In the genomic region with DNA sequence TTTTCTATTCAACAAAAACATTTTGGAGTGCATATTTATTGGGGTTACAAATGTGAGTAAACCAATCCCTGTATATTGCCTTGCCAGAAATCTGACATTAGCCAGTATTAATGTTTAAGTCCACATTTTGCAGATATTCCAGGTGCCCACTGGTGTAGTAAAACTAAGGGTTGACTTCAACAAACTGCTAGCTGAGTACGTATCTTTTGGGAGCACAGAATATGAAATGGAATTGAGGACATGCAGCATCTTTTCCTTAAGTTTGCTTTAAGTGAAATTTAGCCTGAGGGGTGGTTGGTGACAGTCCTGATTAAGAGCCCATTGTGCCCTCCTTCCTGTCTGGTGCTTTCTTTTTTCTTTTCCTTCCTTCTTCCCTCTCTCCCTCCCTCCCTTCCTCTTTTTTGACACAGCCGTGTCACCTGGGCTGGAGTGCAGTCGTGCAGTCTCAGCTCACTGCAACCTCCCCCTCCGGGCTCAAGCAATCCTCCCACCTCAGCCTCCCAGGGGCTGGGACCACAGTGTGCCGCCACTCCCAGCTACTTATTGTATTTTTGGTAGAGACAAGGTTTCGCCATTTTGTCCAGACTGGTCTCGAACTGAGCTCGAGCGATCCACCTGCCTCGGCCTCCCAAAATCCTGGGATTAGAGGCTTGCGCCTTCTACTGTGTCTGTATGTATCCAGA, we compare ENCODE assay signal across 11 cellular contexts. TPM values are rescaled to one million over a fixed set of nuclear protein-coding genes. Genes with fewer than 3 reads are reported as not detected.
DNase-seq lines count a peak whose midpoint lies in the region; ATAC-seq, FAIRE-seq and TF ChIP-seq lines count a peak whose summit lies in the region.
"Had no signal": no experiment of that assay in that cellular context is flagged by ENCODE, and none has a peak within 500 bp of the region (broad histone marks: within the 10 kb centered on the region; RNA-seq: fewer than 3 reads in every experiment).

No MANE protein-coding gene starts in this region.

- peak overlapping the region; percentile 98 for H3K4me3 Mint-ChIP-seq in astrocyte (ENCODE audit: unreplicated experiment)
- peak overlapping the region; percentile 90 to 100 (median 96) for H3K4me3 Mint-ChIP-seq in naive thymus-derived CD4-positive, alpha-beta T cell

- H3K27ac Mint-ChIP-seq in astrocyte (ENCODE audit: unreplicated experiment) = no peak overlapping the region
- peak overlapping the region in 5 of 9 donors; percentile 32 to 95 (median 93) for H3K27ac Mint-ChIP-seq in naive thymus-derived CD4-positive, alpha-beta T cell

- H3K4me1 Mint-ChIP-seq in astrocyte (ENCODE audit: low read depth, unreplicated experiment) = peaks cover 10% of the 10 kb centered on the region
- peaks cover 21 to 48% (median 37%) of the 10 kb centered on the region in 7 donors for H3K4me1 Mint-ChIP-seq in naive thymus-derived CD4-positive, alpha-beta T cell

- POLR2A ChIA-PET in naive thymus-derived CD4-positive, alpha-beta T cell (lab: Charles Lee) = no interaction called here

- H3K36me3 ChIP-seq in astrocyte (ENCODE audit: insufficient read depth, low read length) (peaks cover 7% of the 10 kb centered on the region), kidney (ENCODE audit: control insufficient read depth in 1 of 2, insufficient read depth in 2 of 2, low read length in 2 of 2) (no peaks in the 10 kb centered on the region)
- peaks cover 0 to 5% (median 3%) of the 10 kb centered on the region in 3 experiments for H3K36me3 ChIP-seq in naive thymus-derived CD4-positive, alpha-beta T cell (ENCODE audit: control insufficient read depth in 2 of 3, insufficient read depth in 3 of 3, low read length in 3 of 3)

- H3K4me3 ChIP-seq in Jurkat, Clone E6-1 (ENCODE audit: low read length) = peak overlapping the region; percentile 96
- no peak overlapping the region for H3K4me3 ChIP-seq in astrocyte (ENCODE audit: insufficient read depth, low read depth, low read length)
- peak overlapping the region; percentile 96 for H3K4me3 ChIP-seq in naive thymus-derived CD4-positive, alpha-beta T cell (ENCODE audit: low read length)
- peak overlapping the region in 1 of 2 donors; percentile 86 for H3K4me3 ChIP-seq in kidney (ENCODE audit: low read length in 2 of 2)

- FAIRE-seq in D721Med (lab: Jason Lieb, UNC) = peak; percentile 29
- FAIRE-seq in astrocyte (lab: Jason Lieb, UNC) = no peak
- FAIRE-seq in kidney (lab: Jason Lieb, UNC) = no peak

- peak overlapping the region; percentile 95 for H3K4me2 ChIP-seq in astrocyte (ENCODE audit: low read length)

- no peaks in the 10 kb centered on the region for H3K27me3 ChIP-seq in astrocyte (ENCODE audit: insufficient read depth, low read length)
- no peaks in the 10 kb centered on the region for H3K27me3 ChIP-seq in naive thymus-derived CD4-positive, alpha-beta T cell (ENCODE audit: control insufficient read depth in 2 of 2, insufficient read depth in 2 of 2, low read length in 2 of 2)
- H3K27me3 ChIP-seq: testis had no signal

- H3K36me3 Mint-ChIP-seq in astrocyte (ENCODE audit: low read depth, unreplicated experiment) = no peaks in the 10 kb centered on the region
- H3K36me3 Mint-ChIP-seq in naive thymus-derived CD4-positive, alpha-beta T cell = peaks cover 3 to 10% (median 6%) of the 10 kb centered on the region in 5 donors

- H3K27ac ChIP-seq in astrocyte (ENCODE audit: low read depth, low read length) (no peak overlapping the region), kidney (ENCODE audit: low read depth in 2 of 2, low read length in 2 of 2) (no peak overlapping the region)
- no peak overlapping the region for H3K27ac ChIP-seq in naive thymus-derived CD4-positive, alpha-beta T cell (ENCODE audit: low read depth, low read length)

- H3K79me2 ChIP-seq in astrocyte (ENCODE audit: insufficient read depth, low read length) = peaks cover 60% of the 10 kb centered on the region

- intact Hi-C loops in naive thymus-derived CD4-positive, alpha-beta T cell (cut with micrococcal nuclease) = loop anchor here in 1 of 2 donors (2.0 kb wide), 1 partner anchor 1233 kb away; no protein-coding TSS in a partner anchor
- intact Hi-C loops in kidney (cut with DNase I) = no loop called here

- no peak overlapping the region for H2AFZ ChIP-seq in astrocyte (ENCODE audit: low read depth, low read length)

- CTCF ChIA-PET in naive thymus-derived CD4-positive, alpha-beta T cell (lab: Charles Lee) = no interaction called here

- no peaks in the 10 kb centered on the region for H3K27me3 Mint-ChIP-seq in astrocyte (ENCODE audit: low read depth, unreplicated experiment)
- peaks cover 0 to 19% (median 8%) of the 10 kb centered on the region in 5 donors for H3K27me3 Mint-ChIP-seq in naive thymus-derived CD4-positive, alpha-beta T cell

- H3K4me1 ChIP-seq in astrocyte (ENCODE audit: insufficient read depth, low read length) (peaks cover 3% of the 10 kb centered on the region), kidney (ENCODE audit: control insufficient read depth in 1 of 2, insufficient read depth in 1 of 2, low read depth in 1 of 2, low read length in 2 of 2) (peaks cover 0 to 5% of the 10 kb centered on the region in 2 donors)
- H3K4me1 ChIP-seq in naive thymus-derived CD4-positive, alpha-beta T cell (ENCODE audit: control insufficient read depth in 2 of 2, insufficient read depth in 2 of 2, low read length in 2 of 2) = peaks cover 8 to 15% of the 10 kb centered on the region in 2 donors

- H3K9me3 ChIP-seq in astrocyte (ENCODE audit: insufficient read depth, low read depth, low read length) (no peaks in the 10 kb centered on the region), kidney (ENCODE audit: control insufficient read depth in 1 of 2, low read length in 2 of 2) (no peaks in the 10 kb centered on the region)
- no peaks in the 10 kb centered on the region for H3K9me3 ChIP-seq in naive thymus-derived CD4-positive, alpha-beta T cell (ENCODE audit: control insufficient read depth in 2 of 3, low read length in 3 of 3)
- H3K9me3 ChIP-seq: testis had no signal

- no peak for ATAC-seq in naive thymus-derived CD4-positive, alpha-beta T cell
- ATAC-seq in HG03175 (IDR thresholded peaks at IDR 0.05; ENCODE audit: unreplicated experiment) = no peak

- no peaks in the 10 kb centered on the region for H4K20me1 ChIP-seq in astrocyte (ENCODE audit: insufficient read depth, low read length)

- no peaks in the 10 kb centered on the region for H3K9me3 Mint-ChIP-seq in astrocyte (ENCODE audit: unreplicated experiment)
- no peaks in the 10 kb centered on the region for H3K9me3 Mint-ChIP-seq in naive thymus-derived CD4-positive, alpha-beta T cell

- no peak for TF ChIP-seq CTCF in D721Med (IDR thresholded peaks at IDR 0.05; ENCODE audit: insufficient read depth, missing control alignments)
- no peak for TF ChIP-seq CTCF in astrocyte (IDR thresholded peaks at IDR 0.05; ENCODE audit: insufficient read depth, low read depth, low read length)
- TF ChIP-seq CTCF in kidney (IDR thresholded peaks at IDR 0.05; ENCODE audit: borderline replicate concordance, extremely low read depth, insufficient read depth) = no peak

- H3K9ac ChIP-seq in astrocyte (ENCODE audit: low read length) (no peak overlapping the region), kidney (ENCODE audit: low read length in 2 of 2) (no peak overlapping the region)

- DNase-seq in D721Med (ENCODE audit: insufficient read length, low spot score) (no peak), astrocyte (ENCODE audit: low read depth) (no peak), kidney (no peak), NCI-H510A (lab: John Stamatoyannopoulos, UW) (no peak), NCI-H2227 (lab: John Stamatoyannopoulos, UW; ENCODE audit: unreplicated experiment) (no peak)
- no peak for DNase-seq in Jurkat, Clone E6-1 (ENCODE audit: low read depth, low spot score)
- DNase-seq in naive thymus-derived CD4-positive, alpha-beta T cell = no peak
- DNase-seq: activated naive CD4-positive, alpha-beta T cell treated with Interleukin-2 at 50 U/mL for 16 hours; NCI-H1417; testis had no signal

RNA-seq across cellular contexts. Expression of a gene that starts 1.6 kb away (rescaled TPM):
- 35.4 TPM for polyA plus RNA-seq in Jurkat, Clone E6-1 (2012; ENCODE audit: insufficient read depth, insufficient read length)
- total RNA-seq in astrocyte (11.3 and 12.0 TPM in 2 replicates), kidney (17.9 TPM)
- total RNA-seq in naive thymus-derived CD4-positive, alpha-beta T cell = 10 to 100 TPM; 12.5 to 25.3 (median 19.7) TPM
- polyA plus RNA-seq in naive thymus-derived CD4-positive, alpha-beta T cell = 10 to 100 TPM in 1 of 2 donors, 1 to 10 TPM in 1; 5.2 to 11.8 TPM
- 12.3 TPM for polyA plus RNA-seq in kidney (ENCODE audit: insufficient read depth, low read depth, low replicate concordance)

RNA-seq across cellular contexts. Expression of a gene that starts 47.3 kb away (rescaled TPM):
- polyA plus RNA-seq in Jurkat, Clone E6-1 (2012; ENCODE audit: insufficient read depth, insufficient read length) = not detected
- total RNA-seq in astrocyte = 3.1 and 3.7 TPM in 2 replicates
- 1 to 10 TPM in 4 of 5 experiments, under 1 TPM in 1; 0.92 to 3.3 (median 1.2) TPM for total RNA-seq in naive thymus-derived CD4-positive, alpha-beta T cell
- under 1 TPM; 0.66 to 0.99 TPM for polyA plus RNA-seq in naive thymus-derived CD4-positive, alpha-beta T cell
- 4.4 TPM for total RNA-seq in kidney
- polyA plus RNA-seq in kidney (ENCODE audit: insufficient read depth, low read depth, low replicate concordance) = 1.8 TPM
